Comparison of ENCODE assay signal across 13 cellular contexts in the genomic region with DNA sequence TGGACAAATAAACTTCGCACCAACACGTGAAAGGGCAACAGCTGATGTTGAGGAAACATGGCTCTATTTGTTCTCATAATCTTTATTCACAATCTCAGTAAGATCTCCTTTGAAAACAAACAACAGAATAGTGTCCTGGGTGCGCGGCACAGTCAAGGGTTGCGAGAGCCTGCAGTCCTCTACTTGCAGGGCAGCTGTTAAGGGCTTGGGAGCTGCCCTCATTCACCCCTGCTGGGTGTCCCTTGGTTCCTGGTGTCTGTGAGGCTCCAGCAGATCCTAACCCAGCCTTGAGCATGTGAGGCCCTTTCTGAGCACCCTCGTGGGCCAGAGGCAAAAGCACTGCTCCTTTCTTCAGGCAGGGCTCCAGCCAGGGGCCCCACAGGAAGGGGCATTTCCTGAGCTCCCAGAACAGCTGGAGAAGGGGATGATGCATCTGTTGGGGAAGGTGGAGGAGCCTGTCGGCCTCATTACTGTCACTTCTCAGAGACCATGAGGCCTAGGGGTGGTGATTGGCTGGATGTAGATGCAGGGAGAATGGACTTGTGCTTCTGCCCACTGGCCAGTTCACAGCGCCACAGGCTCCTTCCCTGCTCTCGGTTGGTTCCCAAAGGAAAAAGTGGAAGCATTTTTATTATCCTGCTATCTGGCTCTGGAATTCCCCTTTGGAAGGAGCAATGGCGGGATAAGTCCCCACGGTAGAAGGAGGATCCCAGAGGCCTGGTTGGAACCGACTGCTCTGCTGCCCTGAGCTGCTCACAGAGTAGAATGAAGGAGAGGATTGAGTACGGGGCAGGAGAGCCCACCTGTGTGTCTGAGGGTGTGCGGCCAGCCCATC. TPM values are rescaled to one million over a fixed set of nuclear protein-coding genes. Genes with fewer than 3 reads are reported as not detected.
A peak's percentile ranks its signal among the peaks of the same experiment; 100 is the strongest.
DNase-seq lines count a peak whose midpoint lies in the region; ATAC-seq, FAIRE-seq and TF ChIP-seq lines count a peak whose summit lies in the region.
"Had no signal": no experiment of that assay in that cellular context is flagged by ENCODE, and none has a peak within 500 bp of the region (broad histone marks: within the 10 kb centered on the region; RNA-seq: fewer than 3 reads in every experiment).

No MANE protein-coding gene starts in this region.

- peaks cover 3% of the 10 kb centered on the region for H3K27me3 Mint-ChIP-seq in GM23338 (ENCODE audit: insufficient read depth, low read depth, poor library complexity)
- peaks cover 21% of the 10 kb centered on the region for H3K27me3 Mint-ChIP-seq in astrocyte (ENCODE audit: low read depth, unreplicated experiment)

- peaks cover 7% of the 10 kb centered on the region; the same call in 1 of the 2 replicates for H3K9me2 ChIP-seq in GM23338 (ENCODE audit: insufficient read depth)

- DNase-seq in DMS53 (lab: John Stamatoyannopoulos, UW) (peak; percentile 12), DMS53 treated with DMSO at 0.1 percent for 48 hours (lab: John Stamatoyannopoulos, UW; ENCODE audit: unreplicated experiment) (no peak), GM23338 (ENCODE audit: low spot score) (no peak), astrocyte (ENCODE audit: low read depth) (no peak), NCI-H1092 (lab: John Stamatoyannopoulos, UW) (no peak), putamen (ENCODE audit: low spot score) (no peak), NCI-H1694 (lab: John Stamatoyannopoulos, UW) (no peak)
- DNase-seq: NCI-H2171, RPMI8226 had no signal

- H2AFZ ChIP-seq in GM23338 (peak overlapping the region; percentile 47; the same call in 1 of the 2 replicates), astrocyte (ENCODE audit: low read depth, low read length) (no peak overlapping the region)

- H3K9me3 Mint-ChIP-seq in GM23338: no peaks in the 10 kb centered on the region
- peaks cover 6% of the 10 kb centered on the region for H3K9me3 Mint-ChIP-seq in astrocyte (ENCODE audit: unreplicated experiment)

- H3K27ac ChIP-seq in GM23338 (ENCODE audit: low read depth) (no peak overlapping the region), astrocyte (ENCODE audit: low read depth, low read length) (no peak overlapping the region), neutrophil (peak overlapping the region; percentile 61)
- H3K27ac ChIP-seq: 22Rv1, thyroid gland had no signal

- no peak for ATAC-seq in GM23338

- H3K4me1 Mint-ChIP-seq in GM23338: peaks cover 13% of the 10 kb centered on the region
- H3K4me1 Mint-ChIP-seq in astrocyte (ENCODE audit: low read depth, unreplicated experiment): peaks cover 8% of the 10 kb centered on the region

- H3K27ac Mint-ChIP-seq in GM23338 (no peak overlapping the region), astrocyte (ENCODE audit: unreplicated experiment) (peak overlapping the region; percentile 58)

- H3K4me2 ChIP-seq in GM23338: no peak overlapping the region
- H3K4me2 ChIP-seq in astrocyte (ENCODE audit: low read length): no peak overlapping the region

- H3F3A ChIP-seq in GM23338 (replicated peaks; ENCODE audit: low read depth): no peaks in the 10 kb centered on the region

- H3K4me3 Mint-ChIP-seq in GM23338 (no peak overlapping the region), astrocyte (ENCODE audit: unreplicated experiment) (no peak overlapping the region)

- H3K36me3 ChIP-seq in GM23338 (ENCODE audit: insufficient read depth): no peaks in the 10 kb centered on the region
- H3K36me3 ChIP-seq in astrocyte (ENCODE audit: insufficient read depth, low read length): no peaks in the 10 kb centered on the region
- no peaks in the 10 kb centered on the region for H3K36me3 ChIP-seq in neutrophil
- H3K36me3 ChIP-seq: thyroid gland had no signal

- no peaks in the 10 kb centered on the region; the same call in 1 of the 2 replicates for H3K4me1 ChIP-seq in GM23338 (ENCODE audit: insufficient read depth)
- no peaks in the 10 kb centered on the region for H3K4me1 ChIP-seq in astrocyte (ENCODE audit: insufficient read depth, low read length)
- H3K4me1 ChIP-seq in neutrophil (ENCODE audit: control insufficient read depth in 1 of 2, insufficient read depth in 1 of 2, low read depth in 1 of 2, low read length in 1 of 2): peaks cover 54 to 67% of the 10 kb centered on the region in 2 experiments

- no peaks in the 10 kb centered on the region for H4K20me1 ChIP-seq in GM23338 (replicated peaks; ENCODE audit: insufficient read depth)
- H4K20me1 ChIP-seq in astrocyte (ENCODE audit: insufficient read depth, low read length): no peaks in the 10 kb centered on the region

- no peaks in the 10 kb centered on the region for H3K27me3 ChIP-seq in GM23338 (ENCODE audit: insufficient read depth)
- no peaks in the 10 kb centered on the region for H3K27me3 ChIP-seq in astrocyte (ENCODE audit: insufficient read depth, low read length)
- H3K27me3 ChIP-seq in neutrophil: no peaks in the 10 kb centered on the region
- H3K27me3 ChIP-seq: thyroid gland had no signal

- H3K36me3 Mint-ChIP-seq in GM23338 (ENCODE audit: low read depth): no peaks in the 10 kb centered on the region; the same call in 2 of the 3 replicates
- H3K36me3 Mint-ChIP-seq in astrocyte (ENCODE audit: low read depth, unreplicated experiment): no peaks in the 10 kb centered on the region

- FAIRE-seq in astrocyte (lab: Jason Lieb, UNC): no peak
- FAIRE-seq: GM18507 had no signal

- H3K9me3 ChIP-seq in astrocyte (ENCODE audit: insufficient read depth, low read depth, low read length) (no peaks in the 10 kb centered on the region), neutrophil (no peaks in the 10 kb centered on the region)
- H3K9me3 ChIP-seq: thyroid gland had no signal

- TF ChIP-seq CTCF in GM23338 (conservative IDR thresholded peaks at IDR 0.05; ENCODE audit: low read depth in 2 of 2) (no peak), astrocyte (IDR thresholded peaks at IDR 0.05; ENCODE audit: insufficient read depth, low read depth, low read length) (no peak), neutrophil (IDR thresholded peaks at IDR 0.05) (no peak)

- H3K4me3 ChIP-seq in GM23338: no peak overlapping the region
- H3K4me3 ChIP-seq in astrocyte (ENCODE audit: insufficient read depth, low read depth, low read length): no peak overlapping the region
- no peak overlapping the region for H3K4me3 ChIP-seq in neutrophil (ENCODE audit: low read depth in 1 of 2, low read length in 1 of 2)
- H3K4me3 ChIP-seq: thyroid gland had no signal

- H3K9ac ChIP-seq in astrocyte (ENCODE audit: low read length): no peak overlapping the region

- H3K79me2 ChIP-seq in GM23338 (replicated peaks; ENCODE audit: insufficient read depth) (no peaks in the 10 kb centered on the region), astrocyte (ENCODE audit: insufficient read depth, low read length) (no peaks in the 10 kb centered on the region)

TF ChIP-seq in GM23338, 12 proteins besides CTCF, POLR2A, EP300 and RAD21 (continues in another document):
- TF ChIP-seq NANOG (IDR thresholded peaks at IDR 0.05; ENCODE audit: borderline replicate concordance) (no peak), EZH2phosphoT487 (IDR thresholded peaks at IDR 0.05; ENCODE audit: unreplicated experiment) (no peak), EZH2 (IDR thresholded peaks at IDR 0.05; ENCODE audit: low read depth, unreplicated experiment) (no peak), POLR2AphosphoS5 (IDR thresholded peaks at IDR 0.05; ENCODE audit: low read depth) (no peak), CREB1 (CRISPR knock-in tag; IDR thresholded peaks at IDR 0.05; ENCODE audit: low read depth) (no peak), ZNF331 (CRISPR knock-in tag; IDR thresholded peaks at IDR 0.05; ENCODE audit: low read depth) (no peak)
- TF ChIP-seq, protein P1, sequence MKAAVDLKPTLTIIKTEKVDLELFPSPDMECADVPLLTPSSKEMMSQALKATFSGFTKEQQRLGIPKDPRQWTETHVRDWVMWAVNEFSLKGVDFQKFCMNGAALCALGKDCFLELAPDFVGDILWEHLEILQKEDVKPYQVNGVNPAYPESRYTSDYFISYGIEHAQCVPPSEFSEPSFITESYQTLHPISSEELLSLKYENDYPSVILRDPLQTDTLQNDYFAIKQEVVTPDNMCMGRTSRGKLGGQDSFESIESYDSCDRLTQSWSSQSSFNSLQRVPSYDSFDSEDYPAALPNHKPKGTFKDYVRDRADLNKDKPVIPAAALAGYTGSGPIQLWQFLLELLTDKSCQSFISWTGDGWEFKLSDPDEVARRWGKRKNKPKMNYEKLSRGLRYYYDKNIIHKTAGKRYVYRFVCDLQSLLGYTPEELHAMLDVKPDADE (IDR thresholded peaks at IDR 0.05): no peak
- TF ChIP-seq, protein P2, sequence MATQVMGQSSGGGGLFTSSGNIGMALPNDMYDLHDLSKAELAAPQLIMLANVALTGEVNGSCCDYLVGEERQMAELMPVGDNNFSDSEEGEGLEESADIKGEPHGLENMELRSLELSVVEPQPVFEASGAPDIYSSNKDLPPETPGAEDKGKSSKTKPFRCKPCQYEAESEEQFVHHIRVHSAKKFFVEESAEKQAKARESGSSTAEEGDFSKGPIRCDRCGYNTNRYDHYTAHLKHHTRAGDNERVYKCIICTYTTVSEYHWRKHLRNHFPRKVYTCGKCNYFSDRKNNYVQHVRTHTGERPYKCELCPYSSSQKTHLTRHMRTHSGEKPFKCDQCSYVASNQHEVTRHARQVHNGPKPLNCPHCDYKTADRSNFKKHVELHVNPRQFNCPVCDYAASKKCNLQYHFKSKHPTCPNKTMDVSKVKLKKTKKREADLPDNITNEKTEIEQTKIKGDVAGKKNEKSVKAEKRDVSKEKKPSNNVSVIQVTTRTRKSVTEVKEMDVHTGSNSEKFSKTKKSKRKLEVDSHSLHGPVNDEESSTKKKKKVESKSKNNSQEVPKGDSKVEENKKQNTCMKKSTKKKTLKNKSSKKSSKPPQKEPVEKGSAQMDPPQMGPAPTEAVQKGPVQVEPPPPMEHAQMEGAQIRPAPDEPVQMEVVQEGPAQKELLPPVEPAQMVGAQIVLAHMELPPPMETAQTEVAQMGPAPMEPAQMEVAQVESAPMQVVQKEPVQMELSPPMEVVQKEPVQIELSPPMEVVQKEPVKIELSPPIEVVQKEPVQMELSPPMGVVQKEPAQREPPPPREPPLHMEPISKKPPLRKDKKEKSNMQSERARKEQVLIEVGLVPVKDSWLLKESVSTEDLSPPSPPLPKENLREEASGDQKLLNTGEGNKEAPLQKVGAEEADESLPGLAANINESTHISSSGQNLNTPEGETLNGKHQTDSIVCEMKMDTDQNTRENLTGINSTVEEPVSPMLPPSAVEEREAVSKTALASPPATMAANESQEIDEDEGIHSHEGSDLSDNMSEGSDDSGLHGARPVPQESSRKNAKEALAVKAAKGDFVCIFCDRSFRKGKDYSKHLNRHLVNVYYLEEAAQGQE (IDR thresholded peaks at IDR 0.05; ENCODE audit: unreplicated experiment): no peak

RNA-seq across cellular contexts. Expression of gene KLF13, which starts 51.9 kb away (rescaled TPM):
- total RNA-seq in GM23338 (2014; rRNA removed; shearing (Covaris generic)): 21.5 and 23.5 TPM in 2 replicates
- polyA plus RNA-seq in GM23338 (2016; fragmentation: Nextera tagmentation; extraction: Ambion mirVana): 28.6 and 35.7 TPM in 2 replicates
- 31.0 and 33.6 TPM in 2 replicates for total RNA-seq in astrocyte
